ENCODE assay signal across 13 cellular contexts in the genomic region with DNA sequence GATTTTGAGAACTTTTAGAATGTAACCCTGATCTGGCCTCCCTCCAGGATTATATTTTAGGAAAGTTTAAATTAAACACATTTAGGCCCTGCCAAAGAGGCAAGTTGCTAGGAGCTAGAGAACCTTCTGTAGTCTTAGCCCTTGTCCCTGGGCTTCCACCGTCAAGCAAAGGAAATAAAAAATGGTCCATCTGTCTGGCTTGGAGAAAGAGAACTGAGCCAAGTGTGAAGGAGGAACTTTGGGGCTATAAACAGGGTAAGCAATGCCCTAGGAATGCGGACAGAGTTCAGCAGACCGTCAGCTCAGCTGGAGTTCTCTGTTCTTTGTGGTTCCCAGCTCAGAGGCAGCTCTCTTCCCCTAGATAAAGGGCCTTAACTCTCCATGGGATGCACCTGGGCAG.
DNase-seq lines count a peak whose midpoint lies in the region; TF ChIP-seq lines count a peak whose summit lies in the region.
"Had no signal": no experiment of that assay in that cellular context is flagged by ENCODE, and none has a peak within 500 bp of the region (broad histone marks: within the 10 kb centered on the region; RNA-seq: fewer than 3 reads in every experiment).

No MANE protein-coding gene starts in this region.

- peaks cover 6% of the 10 kb centered on the region; the same call in 1 of the 2 replicates for H3K4me1 ChIP-seq in HUES48 (ENCODE audit: control insufficient read depth, insufficient read depth, low read length)

- H3K9me3 ChIP-seq in HUES48 (ENCODE audit: control insufficient read depth, insufficient read depth, low read length) = no peaks in the 10 kb centered on the region

- no peak overlapping the region for H3K9ac ChIP-seq in HUES48 (ENCODE audit: low read depth, low read length)

- in situ Hi-C loops in ACHN (cut with HindIII; ENCODE audit: low pct_ligation_motif_present, low pct_unique_long_range_greater_than_20kb, low sequenced_read_pairs) = no loop called here

- peak; percentile 73 for DNase-seq in ACHN
- DNase-seq in coronary artery (ENCODE audit: low spot score) = peak; percentile 21
- DNase-seq in medulla oblongata (ENCODE audit: extremely low spot score) = peak; percentile 74
- no peak for DNase-seq in GDM1 (lab: John Stamatoyannopoulos, UW)
- no peak for DNase-seq in NCI-H146 (lab: John Stamatoyannopoulos, UW)
- no peak for DNase-seq in NCI-H526 (lab: John Stamatoyannopoulos, UW)
- DNase-seq in DMS 273 (lab: John Stamatoyannopoulos, UW; ENCODE audit: unreplicated experiment) = no peak
- DNase-seq: activated T-cell treated with anti-CD3 and anti-CD28 coated beads, Interleukin-2, amount 50 U/mL, for 24 hours; AML-193; central memory CD4-positive, alpha-beta T cell; glutamatergic neuron; NCI-H187 had no signal

- H3K4me3 ChIP-seq in HUES48 (ENCODE audit: low read depth, low read length) (no peak overlapping the region), coronary artery (no peak overlapping the region)

- peak overlapping the region; percentile 18 for H3K27ac ChIP-seq in HUES48 (ENCODE audit: low read depth, low read length)
- H3K27ac ChIP-seq in coronary artery = no peak overlapping the region

- no peak for TF ChIP-seq CTCF in coronary artery (IDR thresholded peaks at IDR 0.05)

- no peaks in the 10 kb centered on the region for H3K36me3 ChIP-seq in HUES48 (ENCODE audit: control insufficient read depth, insufficient read depth, low read length)

- H3K27me3 ChIP-seq in HUES48 (ENCODE audit: control insufficient read depth, insufficient read depth, low read length) = no peaks in the 10 kb centered on the region

Comparison
In these comparisons a context has a peak if more than half of its experiments do, and no peak if none do; other contexts are left out.
1. DNase-seq: peak in ACHN (single experiment), coronary artery (single experiment) and medulla oblongata (single experiment); none in GDM1 (single experiment), NCI-H146 (single experiment), NCI-H526 (0 of 2) and DMS 273 (single experiment).